Comparison of ENCODE assay signal across 21 cellular contexts in genomic region chr4:174201898-174202297, GRCh38.
"Had no signal": no experiment of that assay in that cellular context is flagged by ENCODE, and none has a peak within 500 bp of the region (broad histone marks: within the 10 kb centered on the region; RNA-seq: fewer than 3 reads in every experiment).

No MANE protein-coding gene starts in this region.

- H3K36me3 ChIP-seq: esophagus squamous epithelium, gastroesophageal sphincter, neutrophil, right lobe of liver, thoracic aorta, upper lobe of left lung had no signal

- H3K9me3 ChIP-seq: esophagus squamous epithelium, gastroesophageal sphincter, neutrophil, right lobe of liver, thoracic aorta, upper lobe of left lung had no signal

- DNase-seq: activated B cell treated with CpG ODN at 0.5 μM for 24 hours; activated CD4-positive, alpha-beta T cell treated with anti-CD3 and anti-CD28 coated beads for 36 hours; activated CD4-positive, alpha-beta T cell treated with anti-CD3 and anti-CD28 coated beads, Interleukin-2, amount 50 U/mL, for 4 hours; activated CD8-positive, alpha-beta memory T cell treated with anti-CD3 and anti-CD28 coated beads, Interleukin-2, amount 50 U/mL, for 48 hours; activated naive CD4-positive, alpha-beta T cell treated with anti-CD3 and anti-CD28 coated beads, Interleukin-2, amount 10 ng/mL, durations not matched to agents 7 days and 5 days; activated T-cell treated with anti-CD3 and anti-CD28 coated beads, Interleukin-2, amount 50 U/mL, for 48 hours; cortex of kidney; endodermal cell; esophagus squamous epithelium; head of caudate nucleus; left ventricle myocardium superior; mammary epithelial cell; midbrain; right lobe of liver; stimulated activated CD4-positive, alpha-beta T cell treated with anti-CD3 and anti-CD28 coated beads, Interleukin-4, amount 100 ng/mL, for 1 hour; stimulated activated naive CD4-positive, alpha-beta T cell; T-helper 17 cell; upper lobe of left lung had no signal

- ATAC-seq: activated CD4-positive, alpha-beta T cell treated with anti-CD3 and anti-CD28 coated beads for 36 hours; gastroesophageal sphincter; left ventricle myocardium superior; right lobe of liver; T-helper 17 cell had no signal

- H3K27me3 ChIP-seq: upper lobe of left lung had no signal

- H3K4me1 ChIP-seq: esophagus squamous epithelium, gastroesophageal sphincter, right lobe of liver, upper lobe of left lung had no signal

- H3K27ac ChIP-seq: esophagus squamous epithelium, gastroesophageal sphincter, neutrophil, right lobe of liver, thoracic aorta, upper lobe of left lung had no signal

- H3K4me3 ChIP-seq: esophagus squamous epithelium, gastroesophageal sphincter, right lobe of liver, thoracic aorta, upper lobe of left lung had no signal
